In genomic region chr17:57017625-57018024, GRCh38 we compare ENCODE assay signal across 16 cellular contexts.
"Had no signal": no experiment of that assay in that cellular context is flagged by ENCODE, and none has a peak within 500 bp of the region (broad histone marks: within the 10 kb centered on the region; RNA-seq: fewer than 3 reads in every experiment).

No MANE protein-coding gene starts in this region.

- ATAC-seq: left ventricle myocardium superior; naive thymus-derived CD4-positive, alpha-beta T cell; T-cell had no signal

- H3K36me3 Mint-ChIP-seq: activated naive CD8-positive, alpha-beta T cell; memory B cell; naive thymus-derived CD4-positive, alpha-beta T cell; T-cell had no signal

- H3K9me3 ChIP-seq: ovary, spleen had no signal

- DNase-seq: activated CD4-positive, alpha-beta T cell treated with anti-CD3 and anti-CD28 coated beads for 1 hour; activated CD4-positive, alpha-beta T cell treated with anti-CD3 and anti-CD28 coated beads, Interleukin-2, amount 50 U/mL, for 4 hours; activated T-cell treated with anti-CD3 and anti-CD28 coated beads for 4 hours; dermis blood vessel endothelial cell; effector memory CD4-positive, alpha-beta T cell; left ventricle myocardium superior; naive thymus-derived CD4-positive, alpha-beta T cell; ovary; spleen; stimulated activated CD4-positive, alpha-beta T cell treated with anti-CD3 and anti-CD28 coated beads, Interleukin-4, amount 100 ng/mL, for 4 hours; stimulated activated naive CD4-positive, alpha-beta T cell; T-cell; T-helper 9 cell had no signal

- H3K27ac Mint-ChIP-seq: activated naive CD8-positive, alpha-beta T cell; activated T-helper 1 cell treated with anti-CD3 and anti-CD28 coated beads, Interleukin-12 subunit alpha, Interleukin-12 subunit beta, Interleukin-2, Interleukin-4 antibody, amounts not matched to agents 30 ng/mL and 10 ng/mL and 1 ng/mL, durations not matched to agents 14 hours and 24 hours and 36 hours; memory B cell; naive thymus-derived CD4-positive, alpha-beta T cell; T-cell had no signal

- H3K36me3 ChIP-seq: ovary, spleen had no signal

- H3K27me3 ChIP-seq: ovary had no signal

- H3K4me1 ChIP-seq: spleen had no signal

- H3K4me3 ChIP-seq: ovary, spleen had no signal

- H3K4me1 Mint-ChIP-seq: memory B cell; naive thymus-derived CD4-positive, alpha-beta T cell; T-cell had no signal

- H3K27ac ChIP-seq: ovary, spleen had no signal

- H3K4me3 Mint-ChIP-seq: activated naive CD8-positive, alpha-beta T cell; activated T-helper 1 cell treated with anti-CD3 and anti-CD28 coated beads, Interleukin-12 subunit alpha, Interleukin-12 subunit beta, Interleukin-2, Interleukin-4 antibody, amounts not matched to agents 30 ng/mL and 10 ng/mL and 1 ng/mL, durations not matched to agents 14 hours and 24 hours and 36 hours; memory B cell; naive thymus-derived CD4-positive, alpha-beta T cell; T-cell had no signal

- H3K9me3 Mint-ChIP-seq: activated T-helper 1 cell treated with anti-CD3 and anti-CD28 coated beads, Interleukin-12 subunit alpha, Interleukin-12 subunit beta, Interleukin-2, Interleukin-4 antibody, amounts not matched to agents 30 ng/mL and 10 ng/mL and 1 ng/mL, durations not matched to agents 14 hours and 24 hours and 36 hours; memory B cell; naive thymus-derived CD4-positive, alpha-beta T cell; T-cell had no signal
